Comparison of ENCODE assay signal across 10 cellular contexts in genomic region chr6:159931112-159931511, GRCh38. TPM values are rescaled to one million over a fixed set of nuclear protein-coding genes. Genes with fewer than 3 reads are reported as not detected.
DNase-seq lines count a peak whose midpoint lies in the region; ATAC-seq and TF ChIP-seq lines count a peak whose summit lies in the region.
"Had no signal": no experiment of that assay in that cellular context is flagged by ENCODE, and none has a peak within 500 bp of the region (broad histone marks: within the 10 kb centered on the region; RNA-seq: fewer than 3 reads in every experiment).

No MANE protein-coding gene starts in this region.

- H3K36me3 Mint-ChIP-seq in activated CD4-positive, alpha-beta T cell treated with anti-CD3 and anti-CD28 coated beads, Interleukin-2, amount 10 ng/mL, durations not matched to agents 7 days and 5 days (ENCODE audit: low read depth), result no peaks in the 10 kb centered on the region

- H3K9me3 ChIP-seq in heart right ventricle (peaks cover 0 to 10% (median 2%) of the 10 kb centered on the region in 11 donors), ascending aorta (no peaks in the 10 kb centered on the region)

- H3K36me3 ChIP-seq in heart right ventricle, result no peaks in the 10 kb centered on the region
- no peaks in the 10 kb centered on the region for H3K36me3 ChIP-seq in ascending aorta

- H3K4me3 ChIP-seq in heart right ventricle, result no peak overlapping the region
- no peak overlapping the region for H3K4me3 ChIP-seq in ascending aorta

- no peak overlapping the region for H3K27ac Mint-ChIP-seq in activated CD4-positive, alpha-beta T cell treated with anti-CD3 and anti-CD28 coated beads, Interleukin-2, amount 10 ng/mL, durations not matched to agents 7 days and 5 days

- TF ChIP-seq CTCF in heart right ventricle (IDR thresholded peaks at IDR 0.05) (no peak), ascending aorta (IDR thresholded peaks at IDR 0.05) (no peak)

- H3K4me3 Mint-ChIP-seq in activated CD4-positive, alpha-beta T cell treated with anti-CD3 and anti-CD28 coated beads, Interleukin-2, amount 10 ng/mL, durations not matched to agents 7 days and 5 days, result no peak overlapping the region

- DNase-seq in activated CD4-positive, alpha-beta T cell treated with anti-CD3 and anti-CD28 coated beads, Interleukin-2, amount 10 ng/mL, durations not matched to agents 7 days and 5 days, result peak; percentile 18
- DNase-seq in activated CD4-positive, alpha-beta T cell treated with anti-CD3 and anti-CD28 coated beads, Interleukin-2, amount 50 U/mL, for 4 hours, result no peak
- DNase-seq in stimulated activated CD8-positive, alpha-beta memory T cell treated with anti-CD3 and anti-CD28 coated beads, Interleukin-4, amount 100 ng/mL, for 48 hours, result peak; percentile 41
- DNase-seq in heart right ventricle (no peak), ascending aorta (ENCODE audit: low spot score in 2 of 2) (no peak), NCI-H748 treated with DMSO at 0.1 percent for 48 hours (lab: John Stamatoyannopoulos, UW) (no peak)
- DNase-seq: aorta, NCI-H1105 treated with DMSO at 0.1 percent for 48 hours had no signal

- POLR2A ChIA-PET in activated CD4-positive, alpha-beta T cell treated with anti-CD3 and anti-CD28 coated beads, Interleukin-2, amount 10 ng/mL, durations not matched to agents 7 days and 5 days (lab: Charles Lee), result no interaction called here

- H3K4me1 Mint-ChIP-seq in activated CD4-positive, alpha-beta T cell treated with anti-CD3 and anti-CD28 coated beads, Interleukin-2, amount 10 ng/mL, durations not matched to agents 7 days and 5 days, result peaks cover 29% of the 10 kb centered on the region

- H3K4me1 ChIP-seq in heart right ventricle (peaks cover 0 to 23% (median 7%) of the 10 kb centered on the region in 9 donors), ascending aorta (peaks cover 12 to 38% of the 10 kb centered on the region in 2 donors)

- H3K27ac ChIP-seq in heart right ventricle (no peak overlapping the region), ascending aorta (no peak overlapping the region)

- CTCF ChIA-PET in activated CD4-positive, alpha-beta T cell treated with anti-CD3 and anti-CD28 coated beads, Interleukin-2, amount 10 ng/mL, durations not matched to agents 7 days and 5 days (lab: Charles Lee), result interaction anchor here (0.6 to 0.9 kb wide), 2 partner anchors 239 to 265 kb away, joined by 3 to 4 read pairs; no protein-coding TSS in a partner anchor

- H3K27me3 Mint-ChIP-seq in activated CD4-positive, alpha-beta T cell treated with anti-CD3 and anti-CD28 coated beads, Interleukin-2, amount 10 ng/mL, durations not matched to agents 7 days and 5 days, result peaks cover 7% of the 10 kb centered on the region

- H3K27me3 ChIP-seq in heart right ventricle (no peaks in the 10 kb centered on the region), ascending aorta (no peaks in the 10 kb centered on the region)

- intact Hi-C loops in heart right ventricle (cut with DNase I), result loop anchor here in 2 of 10 donors (5.0 to 10.0 kb wide), 2 partner anchors 54 to 236 kb away; partner anchors contain the start of gene SOD2 (in 1 of the 2)
- intact Hi-C loops in ascending aorta (cut with DNase I), result no loop called here

- 90 to 93% methylated on average over 3 of the region's 3 CpGs for WGBS in heart right ventricle, 2 donors

- peaks cover 6% of the 10 kb centered on the region for H3K9me3 Mint-ChIP-seq in activated CD4-positive, alpha-beta T cell treated with anti-CD3 and anti-CD28 coated beads, Interleukin-2, amount 10 ng/mL, durations not matched to agents 7 days and 5 days

- peak; percentile 89 for ATAC-seq in HG02642 (IDR thresholded peaks at IDR 0.05; ENCODE audit: poor library complexity, unreplicated experiment)
- ATAC-seq in HG03575 (IDR thresholded peaks at IDR 0.05; ENCODE audit: extremely low read depth, insufficient number of reproducible peaks, low FRiP score, unreplicated experiment), result peak; percentile 91
- ATAC-seq in heart right ventricle, result no peak

RNA-seq across cellular contexts. Expression of gene IGF2R, which starts 37.8 kb away (rescaled TPM):
- 10 to 100 TPM; 62.8 to 65.0 TPM for total RNA-seq in activated CD4-positive, alpha-beta T cell treated with anti-CD3 and anti-CD28 coated beads, Interleukin-2, amount 10 ng/mL, durations not matched to agents 7 days and 5 days
- 10 to 100 TPM; 61.7 to 95.6 (median 72.2) TPM for total RNA-seq in heart right ventricle
- 10 to 100 TPM; 13.7 to 21.1 TPM for polyA plus RNA-seq in heart right ventricle
- 104 TPM for total RNA-seq in ascending aorta

RNA-seq across cellular contexts. Expression of gene MAS1, which starts 40.3 kb away (rescaled TPM):
- not detected for total RNA-seq in activated CD4-positive, alpha-beta T cell treated with anti-CD3 and anti-CD28 coated beads, Interleukin-2, amount 10 ng/mL, durations not matched to agents 7 days and 5 days
- total RNA-seq in heart right ventricle (under 1 TPM in 5 of 10 donors, not detected in 5; 0.02 to 0.04 (median 0.02) TPM), ascending aorta (not detected)
- not detected for polyA plus RNA-seq in heart right ventricle
- polyA plus RNA-seq: aorta had no signal

Comparison
In these comparisons a context has a peak if more than half of its experiments do, and no peak if none do; other contexts are left out.
1. DNase-seq: peak in activated CD4-positive, alpha-beta T cell treated with anti-CD3 and anti-CD28 coated beads, Interleukin-2, amount 10 ng/mL, durations not matched to agents 7 days and 5 days (single experiment) and stimulated activated CD8-positive, alpha-beta memory T cell treated with anti-CD3 and anti-CD28 coated beads, Interleukin-4, amount 100 ng/mL, for 48 hours (single experiment); none in activated CD4-positive, alpha-beta T cell treated with anti-CD3 and anti-CD28 coated beads, Interleukin-2, amount 50 U/mL, for 4 hours (0 of 2), heart right ventricle (0 of 2), ascending aorta (0 of 2) and NCI-H748 treated with DMSO at 0.1 percent for 48 hours (single experiment).
2. ATAC-seq: peak in HG02642 (single experiment) and HG03575 (single experiment); none in heart right ventricle (0 of 8).